In genomic region chr3:52331091-52331490, GRCh38 we compare ENCODE assay signal across 18 cellular contexts. TPM values are rescaled to one million over a fixed set of nuclear protein-coding genes. Genes with fewer than 3 reads are reported as not detected.
A peak's percentile ranks its signal among the peaks of the same experiment; 100 is the strongest.
DNase-seq lines count a peak whose midpoint lies in the region; ATAC-seq and TF ChIP-seq lines count a peak whose summit lies in the region.
"Had no signal": no experiment of that assay in that cellular context is flagged by ENCODE, and none has a peak within 500 bp of the region (broad histone marks: within the 10 kb centered on the region; RNA-seq: fewer than 3 reads in every experiment).

No MANE protein-coding gene starts in this region.

- no peak overlapping the region for H2AFZ ChIP-seq in neuronal stem cell (ENCODE audit: low read length)
- H2AFZ ChIP-seq: GM23338 had no signal

- no peaks in the 10 kb centered on the region for H3K36me3 ChIP-seq in neuronal stem cell (replicated peaks in 1 of 2; ENCODE audit: control insufficient read depth in 2 of 2, insufficient read depth in 2 of 2, low read length in 2 of 2)

- peaks cover 2% of the 10 kb centered on the region for H3K36me3 Mint-ChIP-seq in activated CD8-positive, alpha-beta T cell treated with anti-CD3 and anti-CD28 coated beads, Interleukin-2, amount 10 ng/mL, durations not matched to agents 7 days and 5 days (ENCODE audit: low read depth)
- no peaks in the 10 kb centered on the region for H3K36me3 Mint-ChIP-seq in activated CD8-positive, alpha-beta T cell treated with anti-CD3 and anti-CD28 coated beads for 36 hours (ENCODE audit: low read depth)
- H3K36me3 Mint-ChIP-seq in stimulated activated naive B cell treated with anti-CD40 and anti-IgM and Interleukin-4, amounts not matched to agents 10 μg/mL and 1 μg/mL and 100 μg/mL, for 72 hours: peaks cover 3 to 5% of the 10 kb centered on the region in 2 donors

- H3K27ac ChIP-seq in right cardiac atrium (ENCODE audit: low read length) (no peak overlapping the region), neuronal stem cell (replicated peaks; ENCODE audit: low read length) (no peak overlapping the region)
- H3K27ac ChIP-seq: 22Rv1; BLaER1 treated with 17β-estradiol and CSF1 and Interleukin-3, amounts not matched to agents 10 nM and 100 nM had no signal

- no peaks in the 10 kb centered on the region for H3K4me1 ChIP-seq in right cardiac atrium (ENCODE audit: control insufficient read depth, insufficient read depth, low read length)
- no peaks in the 10 kb centered on the region for H3K4me1 ChIP-seq in neuronal stem cell (ENCODE audit: control insufficient read depth in 2 of 2, insufficient read depth in 1 of 2, low read depth in 1 of 2, low read length in 2 of 2)
- H3K4me1 ChIP-seq: Caco-2 had no signal

- CTCF ChIA-PET in activated CD8-positive, alpha-beta T cell treated with anti-CD3 and anti-CD28 coated beads, Interleukin-2, amount 10 ng/mL, durations not matched to agents 7 days and 5 days (lab: Charles Lee): interaction anchor here (2.0 kb wide), 1 partner anchor 8 kb away, joined by 13 read pairs; no protein-coding TSS in a partner anchor
- CTCF ChIA-PET in activated CD8-positive, alpha-beta T cell treated with anti-CD3 and anti-CD28 coated beads for 36 hours (lab: Charles Lee): interaction anchor here (0.9 to 3.8 kb wide), 3 partner anchors 7 to 110 kb away, joined by 3 to 34 read pairs (median 5); no protein-coding TSS in a partner anchor

- H3K9me3 Mint-ChIP-seq in activated CD8-positive, alpha-beta T cell treated with anti-CD3 and anti-CD28 coated beads, Interleukin-2, amount 10 ng/mL, durations not matched to agents 7 days and 5 days (ENCODE audit: insufficient read depth): no peaks in the 10 kb centered on the region
- H3K9me3 Mint-ChIP-seq in activated CD8-positive, alpha-beta T cell treated with anti-CD3 and anti-CD28 coated beads for 36 hours: no peaks in the 10 kb centered on the region
- no peaks in the 10 kb centered on the region for H3K9me3 Mint-ChIP-seq in stimulated activated naive B cell treated with anti-CD40 and anti-IgM and Interleukin-4, amounts not matched to agents 10 μg/mL and 1 μg/mL and 100 μg/mL, for 72 hours
- H3K9me3 Mint-ChIP-seq: CD8-positive, alpha-beta T cell; GM23338; H9 had no signal

- H2AK5ac ChIP-seq in neuronal stem cell (ENCODE audit: low read depth, low read length): peak overlapping the region; percentile 70

- no peaks in the 10 kb centered on the region for H3K27me3 Mint-ChIP-seq in activated CD8-positive, alpha-beta T cell treated with anti-CD3 and anti-CD28 coated beads, Interleukin-2, amount 10 ng/mL, durations not matched to agents 7 days and 5 days (ENCODE audit: low read depth)
- H3K27me3 Mint-ChIP-seq in activated CD8-positive, alpha-beta T cell treated with anti-CD3 and anti-CD28 coated beads for 36 hours: no peaks in the 10 kb centered on the region
- no peaks in the 10 kb centered on the region for H3K27me3 Mint-ChIP-seq in stimulated activated naive B cell treated with anti-CD40 and anti-IgM and Interleukin-4, amounts not matched to agents 10 μg/mL and 1 μg/mL and 100 μg/mL, for 72 hours
- H3K27me3 Mint-ChIP-seq: B cell had no signal

- H3K27ac Mint-ChIP-seq in activated CD8-positive, alpha-beta T cell treated with anti-CD3 and anti-CD28 coated beads, Interleukin-2, amount 10 ng/mL, durations not matched to agents 7 days and 5 days: no peak overlapping the region
- H3K27ac Mint-ChIP-seq in activated CD8-positive, alpha-beta T cell treated with anti-CD3 and anti-CD28 coated beads for 36 hours: no peak overlapping the region
- H3K27ac Mint-ChIP-seq in stimulated activated naive B cell treated with anti-CD40 and anti-IgM and Interleukin-4, amounts not matched to agents 10 μg/mL and 1 μg/mL and 100 μg/mL, for 72 hours: peak overlapping the region; percentile 25
- H3K27ac Mint-ChIP-seq: B cell; CD8-positive, alpha-beta T cell; H9 had no signal

- ATAC-seq in activated CD8-positive, alpha-beta T cell treated with anti-CD3 and anti-CD28 coated beads, Interleukin-2, amount 10 ng/mL, durations not matched to agents 7 days and 5 days: peak; percentile 26
- ATAC-seq in activated CD8-positive, alpha-beta T cell treated with anti-CD3 and anti-CD28 coated beads for 36 hours: no peak
- ATAC-seq in right cardiac atrium (no peak), Right ventricle myocardium inferior (no peak), GM19395 (IDR thresholded peaks at IDR 0.05; ENCODE audit: unreplicated experiment) (no peak)
- no peak for ATAC-seq in stimulated activated naive B cell treated with anti-CD40 and anti-IgM and Interleukin-4, amounts not matched to agents 10 μg/mL and 1 μg/mL and 100 μg/mL, for 72 hours (replicated peaks)
- ATAC-seq: CD8-positive, alpha-beta T cell; GM23338; HCT116 had no signal

- H3K4ac ChIP-seq in neuronal stem cell (ENCODE audit: low read length): no peak overlapping the region

- peak overlapping the region; percentile 37 for H3K23ac ChIP-seq in neuronal stem cell (ENCODE audit: low read depth, low read length, poor library complexity)

- H3K14ac ChIP-seq in neuronal stem cell (ENCODE audit: low read length): peak overlapping the region; percentile 76

- H3K4me2 ChIP-seq in neuronal stem cell (ENCODE audit: insufficient read depth, low read length, poor library complexity, severe bottlenecking): no peak overlapping the region
- H3K4me2 ChIP-seq: BLaER1 treated with 17β-estradiol and CSF1 and Interleukin-3, amounts not matched to agents 10 nM and 100 nM; GM23338 had no signal

- H2BK12ac ChIP-seq in neuronal stem cell (ENCODE audit: low read length): peak overlapping the region; percentile 34

- H4K8ac ChIP-seq in neuronal stem cell (ENCODE audit: low read depth, low read length): no peak overlapping the region

- H2BK120ac ChIP-seq in neuronal stem cell (ENCODE audit: low read depth, low read length): peak overlapping the region; percentile 84

- H3K9me3 ChIP-seq in right cardiac atrium (ENCODE audit: control insufficient read depth, low read length) (no peaks in the 10 kb centered on the region), neuronal stem cell (replicated peaks in 1 of 2; ENCODE audit: control insufficient read depth in 2 of 2, insufficient read depth in 1 of 2, low read depth in 1 of 2, low read length in 2 of 2) (no peaks in the 10 kb centered on the region)
- H3K9me3 ChIP-seq: BLaER1 treated with 17β-estradiol and CSF1 and Interleukin-3, amounts not matched to agents 10 nM and 100 nM; Caco-2 had no signal

- H3K4me1 Mint-ChIP-seq in activated CD8-positive, alpha-beta T cell treated with anti-CD3 and anti-CD28 coated beads, Interleukin-2, amount 10 ng/mL, durations not matched to agents 7 days and 5 days (ENCODE audit: low read depth): no peaks in the 10 kb centered on the region
- H3K4me1 Mint-ChIP-seq in activated CD8-positive, alpha-beta T cell treated with anti-CD3 and anti-CD28 coated beads for 36 hours (ENCODE audit: low read depth): no peaks in the 10 kb centered on the region
- H3K4me1 Mint-ChIP-seq in stimulated activated naive B cell treated with anti-CD40 and anti-IgM and Interleukin-4, amounts not matched to agents 10 μg/mL and 1 μg/mL and 100 μg/mL, for 72 hours: no peaks in the 10 kb centered on the region
- H3K4me1 Mint-ChIP-seq: B cell, GM23338 had no signal

- H3K27me3 ChIP-seq in right cardiac atrium (ENCODE audit: control insufficient read depth, insufficient read depth) (no peaks in the 10 kb centered on the region), neuronal stem cell (ENCODE audit: control insufficient read depth in 3 of 3, insufficient read depth in 3 of 3, low read depth in 1 of 3, low read length in 3 of 3) (no peaks in the 10 kb centered on the region)
- H3K27me3 ChIP-seq: BLaER1 treated with 17β-estradiol and CSF1 and Interleukin-3, amounts not matched to agents 10 nM and 100 nM had no signal

- H3K4me3 ChIP-seq in right cardiac atrium (ENCODE audit: low read length) (no peak overlapping the region), neuronal stem cell (ENCODE audit: low read length in 2 of 2) (no peak overlapping the region)
- H3K4me3 ChIP-seq: BLaER1 treated with 17β-estradiol and CSF1 and Interleukin-3, amounts not matched to agents 10 nM and 100 nM; GM23338 had no signal

- H3K4me3 Mint-ChIP-seq in activated CD8-positive, alpha-beta T cell treated with anti-CD3 and anti-CD28 coated beads, Interleukin-2, amount 10 ng/mL, durations not matched to agents 7 days and 5 days: no peak overlapping the region
- no peak overlapping the region for H3K4me3 Mint-ChIP-seq in activated CD8-positive, alpha-beta T cell treated with anti-CD3 and anti-CD28 coated beads for 36 hours
- H3K4me3 Mint-ChIP-seq in stimulated activated naive B cell treated with anti-CD40 and anti-IgM and Interleukin-4, amounts not matched to agents 10 μg/mL and 1 μg/mL and 100 μg/mL, for 72 hours: no peak overlapping the region
- H3K4me3 Mint-ChIP-seq: B cell; CD8-positive, alpha-beta T cell; GM23338; H9 had no signal

- no peak overlapping the region for H3K9ac ChIP-seq in neuronal stem cell (ENCODE audit: low read depth, low read length, poor library complexity)

- no peak for TF ChIP-seq CTCF in activated CD8-positive, alpha-beta T cell treated with anti-CD3 and anti-CD28 coated beads for 36 hours (IDR thresholded peaks at IDR 0.05)

- no peak overlapping the region for H3K18ac ChIP-seq in neuronal stem cell (ENCODE audit: low read length)

- intact Hi-C loops in activated CD8-positive, alpha-beta T cell treated with anti-CD3 and anti-CD28 coated beads for 36 hours (cut with micrococcal nuclease): no loop called here
- intact Hi-C loops in right cardiac atrium (cut with DNase I): no loop called here
- intact Hi-C loops in Right ventricle myocardium inferior (cut with DNase I): no loop called here

- H2BK15ac ChIP-seq in neuronal stem cell (ENCODE audit: low read length): no peak overlapping the region

- POLR2A ChIA-PET in activated CD8-positive, alpha-beta T cell treated with anti-CD3 and anti-CD28 coated beads, Interleukin-2, amount 10 ng/mL, durations not matched to agents 7 days and 5 days (lab: Charles Lee): no interaction called here
- POLR2A ChIA-PET in activated CD8-positive, alpha-beta T cell treated with anti-CD3 and anti-CD28 coated beads for 36 hours (lab: Charles Lee): interaction anchor here (1.6 kb wide), 1 partner anchor 111 kb away, joined by 6 read pairs; no protein-coding TSS in a partner anchor

- H4K91ac ChIP-seq in neuronal stem cell (ENCODE audit: low read depth, low read length, poor library complexity): peak overlapping the region; percentile 46

- DNase-seq in activated CD8-positive, alpha-beta T cell treated with anti-CD3 and anti-CD28 coated beads, Interleukin-2, amount 10 ng/mL, durations not matched to agents 7 days and 5 days: no peak
- no peak for DNase-seq in activated CD8-positive, alpha-beta T cell treated with anti-CD3 and anti-CD28 coated beads for 36 hours
- DNase-seq in right cardiac atrium (peak; percentile 6 to 46 (median 27)), Right ventricle myocardium inferior (ENCODE audit: missing footprints) (no peak), neuronal stem cell (ENCODE audit: low spot score) (no peak), NOMO-1 (lab: John Stamatoyannopoulos, UW; ENCODE audit: unreplicated experiment in 2 of 2) (no peak)
- DNase-seq in stimulated activated naive B cell treated with anti-CD40 and anti-IgM and Interleukin-4, amounts not matched to agents 10 μg/mL and 1 μg/mL and 100 μg/mL, for 72 hours: no peak
- DNase-seq: Caco-2; CD8-positive, alpha-beta T cell; DMS153; DND-41; H9 had no signal

- no peak overlapping the region for H2BK5ac ChIP-seq in neuronal stem cell (ENCODE audit: low read length)

- 92% methylated on average over 12 of the region's 12 CpGs for WGBS in right cardiac atrium
- WGBS in neuronal stem cell (ENCODE audit: extremely low coverage in 2 of 2, insufficient read length in 2 of 2, insufficient replicate concordance in 1 of 2), 2 donors: no CpG with 5 or more reads among the region's 12 CpGs

- H3K79me1 ChIP-seq in neuronal stem cell (ENCODE audit: low read depth, low read length): no peaks in the 10 kb centered on the region

RNA-seq across cellular contexts. Expression of gene DNAH1, which starts 15.0 kb away (rescaled TPM):
- 10 to 100 TPM; 18.1 to 20.2 TPM for total RNA-seq in activated CD8-positive, alpha-beta T cell treated with anti-CD3 and anti-CD28 coated beads, Interleukin-2, amount 10 ng/mL, durations not matched to agents 7 days and 5 days
- 10 to 100 TPM in 1 of 2 experiments, 1 to 10 TPM in 1; 9.2 to 10.2 TPM for total RNA-seq in activated CD8-positive, alpha-beta T cell treated with anti-CD3 and anti-CD28 coated beads for 36 hours
- total RNA-seq in right cardiac atrium (1 to 10 TPM; 3.0 to 4.0 (median 3.7) TPM), Right ventricle myocardium inferior (2.2 TPM)
- polyA plus RNA-seq in right cardiac atrium: 2.6 TPM
- polyA plus RNA-seq in neuronal stem cell (2013, experiment 1 of 2): 1.3 TPM
- polyA plus RNA-seq in neuronal stem cell (2013, experiment 2 of 2): 1.3 TPM

RNA-seq across cellular contexts. Expression of gene GLYCTK, which starts 43.5 kb away (rescaled TPM):
- 10 to 100 TPM; 24.7 to 25.6 TPM for total RNA-seq in activated CD8-positive, alpha-beta T cell treated with anti-CD3 and anti-CD28 coated beads, Interleukin-2, amount 10 ng/mL, durations not matched to agents 7 days and 5 days
- total RNA-seq in activated CD8-positive, alpha-beta T cell treated with anti-CD3 and anti-CD28 coated beads for 36 hours: 10 to 100 TPM; 21.6 to 21.9 TPM
- total RNA-seq in right cardiac atrium (1 to 10 TPM; 4.2 to 7.5 (median 6.3) TPM), Right ventricle myocardium inferior (5.2 TPM)
- 8.1 TPM for polyA plus RNA-seq in right cardiac atrium
- polyA plus RNA-seq in neuronal stem cell (2013, experiment 1 of 2): 0.85 TPM
- polyA plus RNA-seq in neuronal stem cell (2013, experiment 2 of 2): 1.1 TPM

RNA-seq across cellular contexts. Expression of gene WDR82, which starts 52.6 kb away (rescaled TPM):
- total RNA-seq in activated CD8-positive, alpha-beta T cell treated with anti-CD3 and anti-CD28 coated beads, Interleukin-2, amount 10 ng/mL, durations not matched to agents 7 days and 5 days: 100 to 1,000 TPM; 131 TPM
- 100 to 1,000 TPM; 103 to 105 TPM for total RNA-seq in activated CD8-positive, alpha-beta T cell treated with anti-CD3 and anti-CD28 coated beads for 36 hours
- 10 to 100 TPM; 61.0 to 65.5 (median 63.2) TPM for total RNA-seq in right cardiac atrium
- polyA plus RNA-seq in right cardiac atrium: 36.9 TPM
- total RNA-seq in Right ventricle myocardium inferior: 62.3 TPM
- 37.2 TPM for polyA plus RNA-seq in neuronal stem cell (2013, experiment 1 of 2)
- 38.6 TPM for polyA plus RNA-seq in neuronal stem cell (2013, experiment 2 of 2)

Comparison
In these comparisons a context has a peak if more than half of its experiments do, and no peak if none do; other contexts are left out.
1. DNase-seq: peak in right cardiac atrium (3 of 3); none in activated CD8-positive, alpha-beta T cell treated with anti-CD3 and anti-CD28 coated beads, Interleukin-2, amount 10 ng/mL, durations not matched to agents 7 days and 5 days (single experiment), activated CD8-positive, alpha-beta T cell treated with anti-CD3 and anti-CD28 coated beads for 36 hours (single experiment), Right ventricle myocardium inferior (single experiment), neuronal stem cell (single experiment), stimulated activated naive B cell treated with anti-CD40 and anti-IgM and Interleukin-4, amounts not matched to agents 10 μg/mL and 1 μg/mL and 100 μg/mL, for 72 hours (single experiment) and NOMO-1 (0 of 2).